In the genomic region with DNA sequence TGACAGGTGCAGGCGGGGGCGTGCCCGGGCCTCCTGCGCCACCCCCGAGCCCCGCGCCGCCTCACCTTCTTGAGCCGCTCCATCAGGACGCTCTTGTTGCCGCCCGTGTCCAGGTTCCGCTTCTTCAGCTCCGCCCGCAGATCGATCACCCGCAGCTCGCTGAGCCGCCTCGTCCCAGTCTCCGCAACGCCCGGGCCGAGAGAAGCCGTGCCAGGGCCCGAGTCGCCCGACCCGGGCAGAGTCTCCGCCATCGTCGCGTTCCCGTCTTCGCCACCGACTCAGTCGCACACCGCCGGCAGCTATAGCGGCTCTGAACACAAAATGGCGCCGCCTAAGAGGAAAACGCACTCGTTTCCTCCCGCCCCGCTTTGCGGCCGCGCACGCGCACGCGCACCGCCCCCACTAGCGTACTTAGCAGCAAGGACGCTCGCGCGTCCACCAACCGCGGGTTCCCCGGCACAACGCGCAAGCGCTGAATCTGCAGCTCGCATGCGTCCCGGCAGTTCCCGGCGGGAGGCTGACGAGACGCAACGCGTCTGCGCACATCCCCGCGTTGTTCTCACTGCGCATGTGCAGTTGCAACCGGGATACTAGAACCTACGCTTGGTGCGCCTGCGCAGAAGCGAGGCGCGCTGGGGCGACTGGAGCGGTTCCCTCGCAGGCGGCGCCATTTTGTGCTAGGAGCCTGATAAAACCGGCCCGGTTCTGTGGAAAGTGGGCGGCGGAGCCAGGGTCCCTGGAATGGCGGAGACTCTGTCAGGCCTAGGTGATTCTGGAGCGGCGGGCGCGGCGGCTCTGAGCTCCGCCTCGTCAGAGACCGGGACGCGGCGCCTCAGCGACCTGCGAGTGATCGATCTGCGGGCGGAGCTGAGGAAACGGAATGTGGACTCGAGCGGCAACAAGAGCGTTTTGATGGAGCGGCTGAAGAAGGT, we compare ENCODE assay signal across 1 cellular context.
A peak's percentile ranks its signal among the peaks of the same experiment; 100 is the strongest.
TF ChIP-seq lines count a peak whose summit lies in the region.

TSS of gene SAFB (plus strand) at position 619 of the 932 bp plus-strand sequence. CDS start at position 742, 123 bp downstream.
TSS of gene SAFB2 (minus strand) at position 312 of the 932 bp plus-strand sequence. CDS start at position 251, 61 bp downstream.

TF ChIP-seq in HepG2, 621 proteins besides CTCF, POLR2A, EP300 and RAD21 (continued from another document and continues in another):
- TF ChIP-seq BORCS8-MEF2B (CRISPR knock-in tag; IDR thresholded peaks at IDR 0.05) (peak; percentile 20; the same call in 1 of the 2 replicates), ZNF431 (CRISPR knock-in tag; IDR thresholded peaks at IDR 0.05; ENCODE audit: borderline replicate concordance, low read depth) (no peak), ZFY (CRISPR knock-in tag; IDR thresholded peaks at IDR 0.05) (peak; percentile 81), ZNF546 (CRISPR knock-in tag; conservative IDR thresholded peaks at IDR 0.05) (0 out of 2 replicates have a peak, but pooled peaks have one; percentile 31), ZNF446 (CRISPR knock-in tag; IDR thresholded peaks at IDR 0.05) (peak; percentile 45; the same call in 1 of the 2 replicates), GMEB1 (CRISPR knock-in tag; IDR thresholded peaks at IDR 0.05; ENCODE audit: borderline replicate concordance) (peak; percentile 96), BATF2 (CRISPR knock-in tag; IDR thresholded peaks at IDR 0.05) (no peak), ATF3 (CRISPR knock-in tag; IDR thresholded peaks at IDR 0.05) (0 out of 2 replicates have a peak, but pooled peaks have one; percentile 9), KLF15 (CRISPR knock-in tag; IDR thresholded peaks at IDR 0.05; ENCODE audit: borderline replicate concordance) (no peak; the same call in 1 of the 2 replicates), ZNF430 (CRISPR knock-in tag; IDR thresholded peaks at IDR 0.05) (peak; percentile 57; the same call in 1 of the 2 replicates), NAIF1 (CRISPR knock-in tag; IDR thresholded peaks at IDR 0.05; ENCODE audit: borderline replicate concordance) (peak; percentile 89), ZNF747 (CRISPR knock-in tag; IDR thresholded peaks at IDR 0.05; ENCODE audit: borderline replicate concordance) (peak; percentile 87; the same call in 1 of the 2 replicates), SIN3B (IDR thresholded peaks at IDR 0.05; ENCODE audit: low read length) (0 out of 2 replicates have a peak, but pooled peaks have one; percentile 40)
- TF ChIP-seq, protein P1, sequence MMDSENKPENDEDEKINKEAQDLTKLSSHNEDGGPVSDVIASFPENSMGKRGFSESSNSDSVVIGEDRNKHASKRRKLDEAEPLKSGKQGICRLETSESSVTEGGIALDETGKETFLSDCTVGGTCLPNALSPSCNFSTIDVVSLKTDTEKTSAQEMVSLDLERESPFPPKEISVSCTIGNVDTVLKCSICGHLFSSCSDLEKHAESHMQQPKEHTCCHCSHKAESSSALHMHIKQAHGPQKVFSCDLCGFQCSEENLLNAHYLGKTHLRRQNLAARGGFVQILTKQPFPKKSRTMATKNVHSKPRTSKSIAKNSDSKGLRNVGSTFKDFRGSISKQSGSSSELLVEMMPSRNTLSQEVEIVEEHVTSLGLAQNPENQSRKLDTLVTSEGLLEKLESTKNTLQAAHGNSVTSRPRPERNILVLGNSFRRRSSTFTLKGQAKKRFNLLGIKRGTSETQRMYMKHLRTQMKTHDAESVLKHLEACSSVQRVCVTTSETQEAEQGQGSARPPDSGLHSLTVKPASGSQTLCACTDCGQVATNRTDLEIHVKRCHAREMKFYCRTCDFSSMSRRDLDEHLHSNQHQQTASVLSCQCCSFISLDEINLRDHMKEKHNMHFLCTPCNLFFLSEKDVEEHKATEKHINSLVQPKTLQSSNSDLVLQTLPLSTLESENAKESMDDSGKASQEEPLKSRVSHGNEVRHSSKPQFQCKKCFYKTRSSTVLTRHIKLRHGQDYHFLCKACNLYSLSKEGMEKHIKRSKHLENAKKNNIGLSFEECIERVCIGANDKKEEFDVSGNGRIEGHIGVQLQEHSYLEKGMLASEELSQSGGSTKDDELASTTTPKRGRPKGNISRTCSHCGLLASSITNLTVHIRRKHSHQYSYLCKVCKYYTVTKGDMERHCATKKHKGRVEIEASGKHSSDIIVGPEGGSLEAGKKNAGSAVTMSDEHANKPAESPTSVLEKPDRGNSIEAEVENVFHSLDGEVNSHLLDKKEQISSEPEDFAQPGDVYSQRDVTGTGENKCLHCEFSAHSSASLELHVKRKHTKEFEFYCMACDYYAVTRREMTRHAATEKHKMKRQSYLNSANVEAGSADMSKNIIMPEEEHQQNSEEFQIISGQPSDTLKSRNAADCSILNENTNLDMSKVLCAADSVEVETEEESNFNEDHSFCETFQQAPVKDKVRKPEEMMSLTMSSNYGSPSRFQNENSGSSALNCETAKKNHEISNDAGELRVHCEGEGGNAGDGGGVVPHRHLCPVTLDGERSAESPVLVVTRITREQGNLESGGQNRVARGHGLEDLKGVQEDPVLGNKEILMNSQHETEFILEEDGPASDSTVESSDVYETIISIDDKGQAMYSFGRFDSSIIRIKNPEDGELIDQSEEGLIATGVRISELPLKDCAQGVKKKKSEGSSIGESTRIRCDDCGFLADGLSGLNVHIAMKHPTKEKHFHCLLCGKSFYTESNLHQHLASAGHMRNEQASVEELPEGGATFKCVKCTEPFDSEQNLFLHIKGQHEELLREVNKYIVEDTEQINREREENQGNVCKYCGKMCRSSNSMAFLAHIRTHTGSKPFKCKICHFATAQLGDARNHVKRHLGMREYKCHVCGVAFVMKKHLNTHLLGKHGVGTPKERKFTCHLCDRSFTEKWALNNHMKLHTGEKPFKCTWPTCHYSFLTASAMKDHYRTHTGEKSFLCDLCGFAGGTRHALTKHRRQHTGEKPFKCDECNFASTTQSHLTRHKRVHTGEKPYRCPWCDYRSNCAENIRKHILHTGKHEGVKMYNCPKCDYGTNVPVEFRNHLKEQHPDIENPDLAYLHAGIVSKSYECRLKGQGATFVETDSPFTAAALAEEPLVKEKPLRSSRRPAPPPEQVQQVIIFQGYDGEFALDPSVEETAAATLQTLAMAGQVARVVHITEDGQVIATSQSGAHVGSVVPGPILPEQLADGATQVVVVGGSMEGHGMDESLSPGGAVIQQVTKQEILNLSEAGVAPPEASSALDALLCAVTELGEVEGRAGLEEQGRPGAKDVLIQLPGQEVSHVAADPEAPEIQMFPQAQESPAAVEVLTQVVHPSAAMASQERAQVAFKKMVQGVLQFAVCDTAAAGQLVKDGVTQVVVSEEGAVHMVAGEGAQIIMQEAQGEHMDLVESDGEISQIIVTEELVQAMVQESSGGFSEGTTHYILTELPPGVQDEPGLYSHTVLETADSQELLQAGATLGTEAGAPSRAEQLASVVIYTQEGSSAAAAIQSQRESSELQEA (CRISPR knock-in tag; IDR thresholded peaks at IDR 0.05; ENCODE audit: not compliant biosample characterization), result peak; percentile 32
- TF ChIP-seq, protein P2, sequence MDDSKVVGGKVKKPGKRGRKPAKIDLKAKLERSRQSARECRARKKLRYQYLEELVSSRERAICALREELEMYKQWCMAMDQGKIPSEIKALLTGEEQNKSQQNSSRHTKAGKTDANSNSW (CRISPR knock-in tag; IDR thresholded peaks at IDR 0.05; ENCODE audit: borderline replicate concordance), result peak; percentile 43; the same call in 1 of the 2 replicates
- TF ChIP-seq, protein P3, sequence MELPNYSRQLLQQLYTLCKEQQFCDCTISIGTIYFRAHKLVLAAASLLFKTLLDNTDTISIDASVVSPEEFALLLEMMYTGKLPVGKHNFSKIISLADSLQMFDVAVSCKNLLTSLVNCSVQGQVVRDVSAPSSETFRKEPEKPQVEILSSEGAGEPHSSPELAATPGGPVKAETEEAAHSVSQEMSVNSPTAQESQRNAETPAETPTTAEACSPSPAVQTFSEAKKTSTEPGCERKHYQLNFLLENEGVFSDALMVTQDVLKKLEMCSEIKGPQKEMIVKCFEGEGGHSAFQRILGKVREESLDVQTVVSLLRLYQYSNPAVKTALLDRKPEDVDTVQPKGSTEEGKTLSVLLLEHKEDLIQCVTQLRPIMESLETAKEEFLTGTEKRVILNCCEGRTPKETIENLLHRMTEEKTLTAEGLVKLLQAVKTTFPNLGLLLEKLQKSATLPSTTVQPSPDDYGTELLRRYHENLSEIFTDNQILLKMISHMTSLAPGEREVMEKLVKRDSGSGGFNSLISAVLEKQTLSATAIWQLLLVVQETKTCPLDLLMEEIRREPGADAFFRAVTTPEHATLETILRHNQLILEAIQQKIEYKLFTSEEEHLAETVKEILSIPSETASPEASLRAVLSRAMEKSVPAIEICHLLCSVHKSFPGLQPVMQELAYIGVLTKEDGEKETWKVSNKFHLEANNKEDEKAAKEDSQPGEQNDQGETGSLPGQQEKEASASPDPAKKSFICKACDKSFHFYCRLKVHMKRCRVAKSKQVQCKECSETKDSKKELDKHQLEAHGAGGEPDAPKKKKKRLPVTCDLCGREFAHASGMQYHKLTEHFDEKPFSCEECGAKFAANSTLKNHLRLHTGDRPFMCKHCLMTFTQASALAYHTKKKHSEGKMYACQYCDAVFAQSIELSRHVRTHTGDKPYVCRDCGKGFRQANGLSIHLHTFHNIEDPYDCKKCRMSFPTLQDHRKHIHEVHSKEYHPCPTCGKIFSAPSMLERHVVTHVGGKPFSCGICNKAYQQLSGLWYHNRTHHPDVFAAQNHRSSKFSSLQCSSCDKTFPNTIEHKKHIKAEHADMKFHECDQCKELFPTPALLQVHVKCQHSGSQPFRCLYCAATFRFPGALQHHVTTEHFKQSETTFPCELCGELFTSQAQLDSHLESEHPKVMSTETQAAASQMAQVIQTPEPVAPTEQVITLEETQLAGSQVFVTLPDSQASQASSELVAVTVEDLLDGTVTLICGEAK (IDR thresholded peaks at IDR 0.05), result no peak
- TF ChIP-seq, protein P3 (CRISPR knock-in tag; IDR thresholded peaks at IDR 0.05), result peak; percentile 35; the same call in 1 of the 2 replicates
- TF ChIP-seq, protein P4, sequence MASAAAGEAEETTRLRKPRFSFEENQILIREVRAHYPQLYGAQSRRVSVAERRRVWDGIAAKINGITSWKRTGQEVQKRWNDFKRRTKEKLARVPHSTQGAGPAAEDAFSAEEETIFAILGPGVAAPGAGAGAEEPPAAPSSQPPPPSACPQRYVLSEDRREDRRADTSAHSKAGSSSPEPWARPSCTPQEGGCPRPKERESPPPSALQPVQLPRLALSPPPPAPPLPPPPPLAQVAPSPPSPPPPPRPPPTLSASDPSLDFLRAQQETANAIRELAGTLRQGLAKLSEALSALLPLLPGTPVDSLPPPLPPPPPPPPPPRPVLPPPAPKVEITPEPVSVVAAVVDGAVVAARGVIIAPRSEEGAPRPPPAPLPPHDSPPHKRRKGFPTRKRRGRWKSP (CRISPR knock-in tag; IDR thresholded peaks at IDR 0.05), result no peak
- TF ChIP-seq, protein P5, sequence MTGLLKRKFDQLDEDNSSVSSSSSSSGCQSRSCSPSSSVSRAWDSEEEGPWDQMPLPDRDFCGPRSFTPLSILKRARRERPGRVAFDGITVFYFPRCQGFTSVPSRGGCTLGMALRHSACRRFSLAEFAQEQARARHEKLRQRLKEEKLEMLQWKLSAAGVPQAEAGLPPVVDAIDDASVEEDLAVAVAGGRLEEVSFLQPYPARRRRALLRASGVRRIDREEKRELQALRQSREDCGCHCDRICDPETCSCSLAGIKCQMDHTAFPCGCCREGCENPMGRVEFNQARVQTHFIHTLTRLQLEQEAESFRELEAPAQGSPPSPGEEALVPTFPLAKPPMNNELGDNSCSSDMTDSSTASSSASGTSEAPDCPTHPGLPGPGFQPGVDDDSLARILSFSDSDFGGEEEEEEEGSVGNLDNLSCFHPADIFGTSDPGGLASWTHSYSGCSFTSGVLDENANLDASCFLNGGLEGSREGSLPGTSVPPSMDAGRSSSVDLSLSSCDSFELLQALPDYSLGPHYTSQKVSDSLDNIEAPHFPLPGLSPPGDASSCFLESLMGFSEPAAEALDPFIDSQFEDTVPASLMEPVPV (CRISPR knock-in tag; IDR thresholded peaks at IDR 0.05), result peak; percentile 32
